ENCODE assay signal across 7 cellular contexts in the genomic region with DNA sequence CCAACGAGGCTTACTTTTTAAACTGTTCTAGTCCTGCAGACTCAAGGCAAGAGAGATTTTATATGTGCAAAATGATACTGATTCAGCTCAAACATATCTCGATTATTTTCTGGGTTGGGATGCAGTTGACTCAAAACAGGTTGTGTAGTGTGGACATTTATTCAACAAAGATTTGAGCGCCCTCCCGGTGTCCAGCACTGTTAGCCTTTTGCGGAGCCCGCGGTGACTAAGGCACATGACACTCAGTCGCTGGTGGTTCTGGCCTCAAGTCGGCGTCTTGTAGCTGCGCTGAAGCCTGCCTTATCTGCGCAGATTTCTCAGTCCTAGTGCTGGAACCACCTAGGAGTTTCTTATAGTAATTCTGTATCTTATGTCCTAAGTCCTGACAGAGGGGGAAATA. TPM values are rescaled to one million over a fixed set of nuclear protein-coding genes. Genes with fewer than 3 reads are reported as not detected.
DNase-seq lines count a peak whose midpoint lies in the region; ATAC-seq and TF ChIP-seq lines count a peak whose summit lies in the region.

No MANE protein-coding gene starts in this region.

- peak overlapping the region in 8 of 10 donors; percentile 88 to 95 (median 91) for H3K27ac ChIP-seq in heart right ventricle
- H3K27ac ChIP-seq in osteoblast (ENCODE audit: low read depth, low read length) = no peak overlapping the region

- peak; percentile 68 to 91 (median 84) for ATAC-seq in heart right ventricle
- ATAC-seq in HG03457 (IDR thresholded peaks at IDR 0.05; ENCODE audit: unreplicated experiment) = no peak
- no peak for ATAC-seq in HG03432 (IDR thresholded peaks at IDR 0.05; ENCODE audit: unreplicated experiment)

- WGBS in heart right ventricle, 2 donors = 1% methylated on average over 12 of the region's 12 CpGs

- H4K20me1 ChIP-seq in osteoblast (ENCODE audit: insufficient read depth, low read length) = no peaks in the 10 kb centered on the region

- H3K9me3 ChIP-seq in heart right ventricle (no peaks in the 10 kb centered on the region), osteoblast (ENCODE audit: low read depth, low read length) (no peaks in the 10 kb centered on the region)

- peak overlapping the region; percentile 89 for H3K4me2 ChIP-seq in osteoblast (ENCODE audit: insufficient read depth, low read length)

- intact Hi-C loops in heart right ventricle (cut with DNase I) = loop anchor here in 4 of 10 donors (2.0 to 10.0 kb wide), 6 partner anchors 84 to 648 kb away; a partner anchor contains a TSS

- DNase-seq in GM12865 (ENCODE audit: low read depth) (peak; percentile 57), NCI-H1417 treated with DMSO at 0.1 percent for 48 hours (lab: John Stamatoyannopoulos, UW) (peak; percentile 15), amniotic epithelial cell (ENCODE audit: low read depth) (peak; percentile 73), heart right ventricle (peak; percentile 64 to 66), osteoblast (ENCODE audit: insufficient read length, low spot score, missing footprints) (peak; percentile 88)

- peak overlapping the region; percentile 96 for H2AFZ ChIP-seq in osteoblast (ENCODE audit: low read length)

- peaks cover 0 to 38% (median 5%) of the 10 kb centered on the region in 9 donors for H3K4me1 ChIP-seq in heart right ventricle
- peaks cover 15% of the 10 kb centered on the region for H3K4me1 ChIP-seq in osteoblast (ENCODE audit: insufficient read depth, low read length)

- TF ChIP-seq CTCF in GM12865 (IDR thresholded peaks at IDR 0.05; ENCODE audit: insufficient read depth, low read depth, low read length, missing control alignments) = no peak
- TF ChIP-seq CTCF in heart right ventricle (IDR thresholded peaks at IDR 0.05) = peak in 3 of 9 donors; percentile 48 to 55 (median 54)
- no peak for TF ChIP-seq CTCF in osteoblast (IDR thresholded peaks at IDR 0.05; ENCODE audit: extremely low read depth, low read depth, low read length)

- H3K4me3 ChIP-seq in GM12865 (ENCODE audit: low read depth, low read length) = peak overlapping the region; percentile 77
- H3K4me3 ChIP-seq in heart right ventricle = peak overlapping the region; percentile 57 to 88 (median 80)
- peak overlapping the region; percentile 82 for H3K4me3 ChIP-seq in osteoblast (ENCODE audit: insufficient read depth, low read length)

- H3K27me3 ChIP-seq in heart right ventricle = peaks cover 0 to 44% (median 0%) of the 10 kb centered on the region in 7 donors
- H3K27me3 ChIP-seq in osteoblast (ENCODE audit: insufficient read depth, low read length) = no peaks in the 10 kb centered on the region

- H3K79me2 ChIP-seq in osteoblast (ENCODE audit: insufficient read depth, low read length) = no peaks in the 10 kb centered on the region

- H3K36me3 ChIP-seq in heart right ventricle (no peaks in the 10 kb centered on the region), osteoblast (ENCODE audit: insufficient read depth, low read length) (no peaks in the 10 kb centered on the region)

RNA-seq across cellular contexts. Expression of a gene that starts 0.9 kb away (rescaled TPM):
- total RNA-seq in heart right ventricle (10 to 100 TPM in 3 of 10 donors, 1 to 10 TPM in 7; 3.6 to 25.7 (median 6.1) TPM), osteoblast (21.7 and 26.2 TPM in 2 replicates)
- 1 to 10 TPM; 6.7 to 7.2 TPM for polyA plus RNA-seq in heart right ventricle

Comparison
In these comparisons a context has a peak if more than half of its experiments do, and no peak if none do; other contexts are left out.
1. DNase-seq: peak in every context shown above with its lines; median percentile 88 in osteoblast; 73 in amniotic epithelial cell; 65 in heart right ventricle; 57 in GM12865; 15 in NCI-H1417 treated with DMSO at 0.1 percent for 48 hours.
2. ATAC-seq: peak in heart right ventricle (8 of 8); none in HG03457 (single experiment) and HG03432 (single experiment).
3. Peak in every context shown above with its lines, with median percentiles within 50 percentile points of each other: H3K4me3 ChIP-seq.